In the genomic region with DNA sequence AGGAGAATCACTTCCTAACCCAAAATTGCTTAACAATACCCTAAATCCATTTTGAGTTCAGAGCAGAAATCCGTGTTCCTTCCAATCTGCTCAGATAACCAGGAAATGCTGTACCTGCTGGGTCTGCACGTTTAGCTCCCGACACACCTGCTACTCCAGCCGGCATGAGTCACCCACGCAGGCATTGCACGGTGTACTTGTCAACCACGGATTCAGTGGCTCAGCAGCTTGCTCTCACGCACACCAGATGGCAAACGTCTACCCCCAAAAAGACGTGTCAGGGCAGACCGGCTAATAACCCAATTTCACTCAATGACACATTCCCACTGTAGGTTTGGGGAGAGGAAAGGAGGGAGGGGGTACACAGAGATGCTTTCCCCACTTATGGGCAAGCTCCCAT, we compare ENCODE assay signal across 9 cellular contexts.
DNase-seq lines count a peak whose midpoint lies in the region; ATAC-seq, FAIRE-seq and TF ChIP-seq lines count a peak whose summit lies in the region.
"Had no signal": no experiment of that assay in that cellular context is flagged by ENCODE, and none has a peak within 500 bp of the region (broad histone marks: within the 10 kb centered on the region; RNA-seq: fewer than 3 reads in every experiment).

No MANE protein-coding gene starts in this region.

- no peaks in the 10 kb centered on the region for H3K36me3 Mint-ChIP-seq in endodermal cell (ENCODE audit: low read depth)
- H3K36me3 Mint-ChIP-seq: activated naive CD4-positive, alpha-beta T cell treated with anti-CD3 and anti-CD28 coated beads, Interleukin-2, amount 50 U/mL, for 24 hours had no signal

- H3K27me3 ChIP-seq in endodermal cell (ENCODE audit: control insufficient read depth, insufficient read depth, low read length, poor library complexity, severe bottlenecking) = peaks cover 40% of the 10 kb centered on the region

- H3K27ac ChIP-seq in A549 (peak overlapping the region; percentile 80 to 91), kidney (ENCODE audit: low read depth in 2 of 2, low read length in 2 of 2) (no peak overlapping the region), endodermal cell (ENCODE audit: low read depth, low read length) (no peak overlapping the region)

- no peak for TF ChIP-seq POLR2A in A549 (IDR thresholded peaks at IDR 0.05; ENCODE audit: low read length)

- H3K36me3 ChIP-seq in kidney (ENCODE audit: control insufficient read depth in 1 of 2, insufficient read depth in 2 of 2, low read length in 2 of 2) = no peaks in the 10 kb centered on the region
- H3K36me3 ChIP-seq in endodermal cell (ENCODE audit: control insufficient read depth, insufficient read depth, low read length) = no peaks in the 10 kb centered on the region

- H3K9me3 ChIP-seq in A549 = no peaks in the 10 kb centered on the region
- H3K9me3 ChIP-seq in kidney (ENCODE audit: control insufficient read depth in 1 of 2, low read length in 2 of 2) = no peaks in the 10 kb centered on the region
- no peaks in the 10 kb centered on the region for H3K9me3 ChIP-seq in endodermal cell (ENCODE audit: control insufficient read depth, low read length)

- H3K4me2 ChIP-seq in A549 = peak overlapping the region; percentile 95

- peaks cover 46% of the 10 kb centered on the region for H3K4me1 ChIP-seq in A549
- peaks cover 0 to 7% of the 10 kb centered on the region in 2 donors for H3K4me1 ChIP-seq in kidney (ENCODE audit: control insufficient read depth in 1 of 2, insufficient read depth in 1 of 2, low read depth in 1 of 2, low read length in 2 of 2)
- peaks cover 3% of the 10 kb centered on the region for H3K4me1 ChIP-seq in endodermal cell (ENCODE audit: control insufficient read depth, insufficient read depth, low read length)

- peak; percentile 71 to 82 for DNase-seq in A549 (ENCODE audit: low read depth in 1 of 2, low spot score in 1 of 2)
- DNase-seq in M059J (ENCODE audit: low read depth) = peak; percentile 88
- DNase-seq in kidney = peak; percentile 86
- no peak for DNase-seq in left cardiac atrium
- DNase-seq in endodermal cell = no peak
- no peak for DNase-seq in GOT3 (lab: John Stamatoyannopoulos, UW)

- ATAC-seq in A549 (peak; percentile 9 to 48), HG02571 (IDR thresholded peaks at IDR 0.05; ENCODE audit: unreplicated experiment) (no peak), left cardiac atrium (no peak)

- H3K4me3 Mint-ChIP-seq in endodermal cell = no peak overlapping the region
- H3K4me3 Mint-ChIP-seq: activated naive CD4-positive, alpha-beta T cell treated with anti-CD3 and anti-CD28 coated beads, Interleukin-2, amount 50 U/mL, for 24 hours had no signal

- no peak for TF ChIP-seq EP300 in A549 (IDR thresholded peaks at IDR 0.05)

- CTCF ChIA-PET in A549 (lab: Yijun Ruan, JAX) = interaction anchor here (0.8 to 17.5 kb wide), 15 partner anchors 10 to 600 kb away, joined by 3 to 334 read pairs (median 4); no protein-coding TSS in a partner anchor

- intact Hi-C loops in kidney (cut with DNase I) (no loop called here), left cardiac atrium (cut with DNase I) (no loop called here)

- POLR2A ChIA-PET in A549 (lab: Yijun Ruan, JAX) = interaction anchor here (1.0 to 1.6 kb wide), 7 partner anchors 9 to 95 kb away, joined by 3 to 14 read pairs (median 5); no protein-coding TSS in a partner anchor

- no peak for TF ChIP-seq CTCF in A549 (IDR thresholded peaks at IDR 0.05)
- no peak for TF ChIP-seq CTCF in WI38 (IDR thresholded peaks at IDR 0.05; ENCODE audit: low read depth, low read length)
- TF ChIP-seq CTCF in kidney (IDR thresholded peaks at IDR 0.05; ENCODE audit: borderline replicate concordance, extremely low read depth, insufficient read depth) = no peak
- TF ChIP-seq CTCF in endodermal cell (conservative IDR thresholded peaks at IDR 0.05) = no peak

- H3K9me3 Mint-ChIP-seq in endodermal cell = no peaks in the 10 kb centered on the region
- H3K9me3 Mint-ChIP-seq: activated naive CD4-positive, alpha-beta T cell treated with anti-CD3 and anti-CD28 coated beads, Interleukin-2, amount 50 U/mL, for 24 hours had no signal

- no peak overlapping the region for H3K27ac Mint-ChIP-seq in endodermal cell
- H3K27ac Mint-ChIP-seq: activated naive CD4-positive, alpha-beta T cell treated with anti-CD3 and anti-CD28 coated beads, Interleukin-2, amount 50 U/mL, for 24 hours had no signal

- WGBS in A549 (ENCODE audit: missing lambda C conversion rate) = 4% methylated on average over 11 of the region's 11 CpGs
- WGBS in endodermal cell (ENCODE audit: insufficient coverage in 1 of 2, insufficient read length in 1 of 2), 2 experiments = 80 to 81% methylated on average over 7 to 10 of the region's 11 CpGs

- peaks cover 20% of the 10 kb centered on the region for H3K4me1 Mint-ChIP-seq in endodermal cell

- FAIRE-seq in A549 (lab: Jason Lieb, UNC) (peak; percentile 61), kidney (lab: Jason Lieb, UNC) (no peak)

- no peak for TF ChIP-seq RAD21 in A549 (conservative IDR thresholded peaks at IDR 0.05 in 1 of 2, IDR thresholded peaks at IDR 0.05 in 1 of 2)

- H3K4me3 ChIP-seq in A549 (peak overlapping the region; percentile 78), WI38 (ENCODE audit: low read depth, low read length) (peak overlapping the region; percentile 6; the same call in 1 of the 2 replicates), kidney (ENCODE audit: low read length in 2 of 2) (no peak overlapping the region), endodermal cell (ENCODE audit: low read length) (no peak overlapping the region)

- H3K9ac ChIP-seq in kidney (ENCODE audit: low read length in 2 of 2) = no peak overlapping the region
- H3K9ac ChIP-seq in endodermal cell (ENCODE audit: extremely low read depth, low read length, poor library complexity, severe bottlenecking) = no peak overlapping the region

- peaks cover 52% of the 10 kb centered on the region for H3K27me3 Mint-ChIP-seq in endodermal cell (ENCODE audit: insufficient read depth)

TF ChIP-seq in A549, 52 proteins besides CTCF, POLR2A, EP300 and RAD21 (continues in another document):
- TF ChIP-seq HOXA7 (CRISPR knock-in tag; IDR thresholded peaks at IDR 0.05) (no peak), CBX2 (IDR thresholded peaks at IDR 0.05; ENCODE audit: borderline replicate concordance, low read depth) (no peak), NPAS2 (CRISPR knock-in tag; IDR thresholded peaks at IDR 0.05; ENCODE audit: borderline replicate concordance) (no peak), ZC3H11A (IDR thresholded peaks at IDR 0.05) (no peak), PHF8 (IDR thresholded peaks at IDR 0.05; ENCODE audit: borderline replicate concordance, low read depth) (no peak), TP53 (CRISPR knock-in tag; IDR thresholded peaks at IDR 0.05) (0 out of 2 replicates have a peak, but pooled peaks have one; percentile 7), MAFK (IDR thresholded peaks at IDR 0.05; ENCODE audit: partially characterized antibody) (peak; percentile 50), ATOH8 (CRISPR knock-in tag; IDR thresholded peaks at IDR 0.05; ENCODE audit: low read depth) (no peak), FOSB (CRISPR knock-in tag; IDR thresholded peaks at IDR 0.05) (no peak; the same call in 1 of the 2 replicates), POLR2AphosphoS2 (conservative IDR thresholded peaks at IDR 0.05; ENCODE audit: low read length) (no peak), EHF (CRISPR knock-in tag; IDR thresholded peaks at IDR 0.05) (no peak), ZSCAN20 (CRISPR knock-in tag; IDR thresholded peaks at IDR 0.05) (no peak), GATA3 (IDR thresholded peaks at IDR 0.05; ENCODE audit: borderline replicate concordance) (0 out of 2 replicates have a peak, but pooled peaks have one; percentile 39), BHLHE40 (IDR thresholded peaks at IDR 0.05; ENCODE audit: low read depth, low read length) (peak; percentile 55; the same call in 1 of the 2 replicates), MAX (IDR thresholded peaks at IDR 0.05) (peak; percentile 63), NR3C1 (IDR thresholded peaks at IDR 0.05) (no peak)
- TF ChIP-seq, protein P1, sequence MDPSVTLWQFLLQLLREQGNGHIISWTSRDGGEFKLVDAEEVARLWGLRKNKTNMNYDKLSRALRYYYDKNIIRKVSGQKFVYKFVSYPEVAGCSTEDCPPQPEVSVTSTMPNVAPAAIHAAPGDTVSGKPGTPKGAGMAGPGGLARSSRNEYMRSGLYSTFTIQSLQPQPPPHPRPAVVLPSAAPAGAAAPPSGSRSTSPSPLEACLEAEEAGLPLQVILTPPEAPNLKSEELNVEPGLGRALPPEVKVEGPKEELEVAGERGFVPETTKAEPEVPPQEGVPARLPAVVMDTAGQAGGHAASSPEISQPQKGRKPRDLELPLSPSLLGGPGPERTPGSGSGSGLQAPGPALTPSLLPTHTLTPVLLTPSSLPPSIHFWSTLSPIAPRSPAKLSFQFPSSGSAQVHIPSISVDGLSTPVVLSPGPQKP (IDR thresholded peaks at IDR 0.05; ENCODE audit: low read depth, low read length) = no peak
- TF ChIP-seq, protein P2, sequence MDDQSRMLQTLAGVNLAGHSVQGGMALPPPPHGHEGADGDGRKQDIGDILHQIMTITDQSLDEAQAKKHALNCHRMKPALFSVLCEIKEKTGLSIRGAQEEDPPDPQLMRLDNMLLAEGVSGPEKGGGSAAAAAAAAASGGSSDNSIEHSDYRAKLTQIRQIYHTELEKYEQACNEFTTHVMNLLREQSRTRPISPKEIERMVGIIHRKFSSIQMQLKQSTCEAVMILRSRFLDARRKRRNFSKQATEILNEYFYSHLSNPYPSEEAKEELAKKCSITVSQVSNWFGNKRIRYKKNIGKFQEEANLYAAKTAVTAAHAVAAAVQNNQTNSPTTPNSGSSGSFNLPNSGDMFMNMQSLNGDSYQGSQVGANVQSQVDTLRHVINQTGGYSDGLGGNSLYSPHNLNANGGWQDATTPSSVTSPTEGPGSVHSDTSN (IDR thresholded peaks at IDR 0.05) = no peak

Comparison
In these comparisons a context has a peak if more than half of its experiments do, and no peak if none do; other contexts are left out.
1. ATAC-seq: peak in A549 (2 of 2); none in HG02571 (single experiment) and left cardiac atrium (0 of 2).
2. DNase-seq: peak in A549 (2 of 2), M059J (single experiment) and kidney (single experiment); none in left cardiac atrium (single experiment), endodermal cell (single experiment) and GOT3 (single experiment).
3. H3K27ac ChIP-seq: peak in A549 (2 of 2); none in kidney (0 of 2) and endodermal cell (single experiment).
4. H3K4me3 ChIP-seq: peak in A549 (single experiment) and WI38 (single experiment); none in kidney (0 of 2) and endodermal cell (single experiment).